27 cellular contexts compared by ENCODE assay signal in genomic region chr10:122779924-122780323, GRCh38.
"Had no signal": no experiment of that assay in that cellular context is flagged by ENCODE, and none has a peak within 500 bp of the region (broad histone marks: within the 10 kb centered on the region; RNA-seq: fewer than 3 reads in every experiment).

No MANE protein-coding gene starts in this region.

- H3K4me3 Mint-ChIP-seq: activated CD4-positive, alpha-beta memory T cell treated with anti-CD3 and anti-CD28 coated beads, Interleukin-2, amount 10 ng/mL, durations not matched to agents 7 days and 5 days; activated CD4-positive, alpha-beta T cell treated with anti-CD3 and anti-CD28 coated beads, Interleukin-2, amount 10 ng/mL, durations not matched to agents 7 days and 5 days; activated naive CD4-positive, alpha-beta T cell treated with anti-CD3 and anti-CD28 coated beads, Interleukin-2, amount 10 ng/mL, durations not matched to agents 7 days and 5 days; activated naive CD8-positive, alpha-beta T cell treated with anti-CD3 and anti-CD28 coated beads, Interleukin-2, amount 10 ng/mL, durations not matched to agents 7 days and 5 days; activated T-cell treated with anti-CD3 and anti-CD28 coated beads, Interleukin-2, amount 50 U/mL, for 24 hours; activated T-cell treated with anti-CD3 and anti-CD28 coated beads, Interleukin-2, amount 50 U/mL, for 72 hours; brain; central memory CD8-positive, alpha-beta T cell; dendritic cell treated with granulocyte-macrophage colony-stimulating factor and Interleukin-4, amounts not matched to agents 40 ng/mL and 50 ng/mL, for 4 days; endodermal cell had no signal

- H3K9me3 Mint-ChIP-seq: activated CD4-positive, alpha-beta memory T cell treated with anti-CD3 and anti-CD28 coated beads, Interleukin-2, amount 10 ng/mL, durations not matched to agents 7 days and 5 days; activated CD4-positive, alpha-beta T cell treated with anti-CD3 and anti-CD28 coated beads, Interleukin-2, amount 10 ng/mL, durations not matched to agents 7 days and 5 days; activated naive CD4-positive, alpha-beta T cell treated with anti-CD3 and anti-CD28 coated beads, Interleukin-2, amount 10 ng/mL, durations not matched to agents 7 days and 5 days; activated naive CD4-positive, alpha-beta T cell treated with anti-CD3 and anti-CD28 coated beads, Interleukin-2, amount 50 U/mL, for 72 hours; activated naive CD8-positive, alpha-beta T cell treated with anti-CD3 and anti-CD28 coated beads, Interleukin-2, amount 10 ng/mL, durations not matched to agents 7 days and 5 days; activated T-cell treated with anti-CD3 and anti-CD28 coated beads, Interleukin-2, amount 50 U/mL, for 24 hours; activated T-cell treated with anti-CD3 and anti-CD28 coated beads, Interleukin-2, amount 50 U/mL, for 72 hours; brain; central memory CD8-positive, alpha-beta T cell; dendritic cell treated with granulocyte-macrophage colony-stimulating factor and Interleukin-4, amounts not matched to agents 40 ng/mL and 50 ng/mL, for 4 days; endodermal cell had no signal

- ATAC-seq: activated naive CD4-positive, alpha-beta T cell treated with anti-CD3 and anti-CD28 coated beads, Interleukin-2, amount 50 U/mL, for 72 hours; activated T-cell treated with anti-CD3 and anti-CD28 coated beads, Interleukin-2, amount 50 U/mL, for 72 hours; esophagus mucosa had no signal

- H3K36me3 ChIP-seq: ascending aorta had no signal

- H3K9me3 ChIP-seq: ascending aorta had no signal

- H3K27me3 ChIP-seq: ascending aorta, dorsolateral prefrontal cortex had no signal

- FAIRE-seq: bronchial epithelial cell, frontal cortex had no signal

- H3K27ac Mint-ChIP-seq: activated CD4-positive, alpha-beta memory T cell treated with anti-CD3 and anti-CD28 coated beads, Interleukin-2, amount 10 ng/mL, durations not matched to agents 7 days and 5 days; activated CD4-positive, alpha-beta T cell treated with anti-CD3 and anti-CD28 coated beads, Interleukin-2, amount 10 ng/mL, durations not matched to agents 7 days and 5 days; activated naive CD4-positive, alpha-beta T cell treated with anti-CD3 and anti-CD28 coated beads, Interleukin-2, amount 10 ng/mL, durations not matched to agents 7 days and 5 days; activated naive CD4-positive, alpha-beta T cell treated with anti-CD3 and anti-CD28 coated beads, Interleukin-2, amount 50 U/mL, for 72 hours; activated naive CD8-positive, alpha-beta T cell treated with anti-CD3 and anti-CD28 coated beads, Interleukin-2, amount 10 ng/mL, durations not matched to agents 7 days and 5 days; activated T-cell treated with anti-CD3 and anti-CD28 coated beads, Interleukin-2, amount 50 U/mL, for 24 hours; activated T-cell treated with anti-CD3 and anti-CD28 coated beads, Interleukin-2, amount 50 U/mL, for 72 hours; brain; dendritic cell treated with granulocyte-macrophage colony-stimulating factor and Interleukin-4, amounts not matched to agents 40 ng/mL and 50 ng/mL, for 4 days; endodermal cell had no signal

- H3K36me3 Mint-ChIP-seq: activated naive CD4-positive, alpha-beta T cell treated with anti-CD3 and anti-CD28 coated beads, Interleukin-2, amount 10 ng/mL, durations not matched to agents 7 days and 5 days; activated naive CD4-positive, alpha-beta T cell treated with anti-CD3 and anti-CD28 coated beads, Interleukin-2, amount 50 U/mL, for 72 hours; activated naive CD8-positive, alpha-beta T cell treated with anti-CD3 and anti-CD28 coated beads, Interleukin-2, amount 10 ng/mL, durations not matched to agents 7 days and 5 days; brain had no signal

- H3K4me3 ChIP-seq: ascending aorta, coronary artery, dorsolateral prefrontal cortex had no signal

- H3K4me1 ChIP-seq: ascending aorta had no signal

- H3K27ac ChIP-seq: ascending aorta, coronary artery, dorsolateral prefrontal cortex had no signal

- DNase-seq: activated CD4-positive, alpha-beta memory T cell treated with anti-CD3 and anti-CD28 coated beads, Interleukin-2, amount 10 ng/mL, durations not matched to agents 7 days and 5 days; activated CD4-positive, alpha-beta T cell treated with anti-CD3 and anti-CD28 coated beads for 1 hour; activated CD4-positive, alpha-beta T cell treated with anti-CD3 and anti-CD28 coated beads for 4 hours; activated CD4-positive, alpha-beta T cell treated with anti-CD3 and anti-CD28 coated beads, Interleukin-2, amount 10 ng/mL, durations not matched to agents 7 days and 5 days; activated CD4-positive, alpha-beta T cell treated with anti-CD3 and anti-CD28 coated beads, Interleukin-2, amount 50 U/mL, for 4 hours; activated CD8-positive, alpha-beta memory T cell treated with anti-CD3 and anti-CD28 coated beads, Interleukin-2, amount 50 U/mL, for 48 hours; activated gamma-delta T cell; activated naive CD4-positive, alpha-beta T cell; activated naive CD4-positive, alpha-beta T cell treated with anti-CD3 and anti-CD28 coated beads, Interleukin-2, amount 10 ng/mL, durations not matched to agents 7 days and 5 days; activated naive CD8-positive, alpha-beta T cell treated with anti-CD3 and anti-CD28 coated beads, Interleukin-2, amount 10 ng/mL, durations not matched to agents 7 days and 5 days; activated T-cell treated with anti-CD3 and anti-CD28 coated beads for 4 hours; activated T-cell treated with anti-CD3 and anti-CD28 coated beads, Interleukin-2, amount 50 U/mL, for 24 hours; activated T-cell treated with anti-CD3 and anti-CD28 coated beads, Interleukin-2, amount 50 U/mL, for 72 hours; dorsolateral prefrontal cortex; effector memory CD4-positive, alpha-beta T cell; endodermal cell; head of caudate nucleus; T-helper 2 cell had no signal

- H3K4me1 Mint-ChIP-seq: activated CD4-positive, alpha-beta memory T cell treated with anti-CD3 and anti-CD28 coated beads, Interleukin-2, amount 10 ng/mL, durations not matched to agents 7 days and 5 days; activated CD4-positive, alpha-beta T cell treated with anti-CD3 and anti-CD28 coated beads, Interleukin-2, amount 10 ng/mL, durations not matched to agents 7 days and 5 days; activated naive CD4-positive, alpha-beta T cell treated with anti-CD3 and anti-CD28 coated beads, Interleukin-2, amount 10 ng/mL, durations not matched to agents 7 days and 5 days; activated naive CD8-positive, alpha-beta T cell treated with anti-CD3 and anti-CD28 coated beads, Interleukin-2, amount 10 ng/mL, durations not matched to agents 7 days and 5 days; brain; central memory CD8-positive, alpha-beta T cell had no signal
